ENCODE assay signal across 22 cellular contexts in the genomic region with DNA sequence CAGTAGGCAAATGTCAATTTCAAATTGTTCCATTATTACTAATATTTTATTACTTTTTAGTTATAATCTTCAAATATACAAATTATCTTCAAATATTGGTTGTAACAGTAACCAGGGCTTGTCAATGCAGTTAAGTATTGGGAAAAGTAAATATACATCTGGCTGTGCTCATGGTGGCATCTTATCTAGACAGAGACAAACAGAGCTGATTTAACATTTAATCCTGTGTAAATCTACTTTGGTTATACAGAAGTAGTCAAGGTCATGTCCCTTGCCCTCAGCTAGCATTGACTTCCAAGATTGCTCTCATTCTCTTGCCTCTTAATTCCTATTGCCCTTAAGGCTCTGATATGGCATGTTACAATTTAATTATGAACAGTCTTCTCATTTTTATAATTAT.
"Had no signal": no experiment of that assay in that cellular context is flagged by ENCODE, and none has a peak within 500 bp of the region (broad histone marks: within the 10 kb centered on the region; RNA-seq: fewer than 3 reads in every experiment).

No MANE protein-coding gene starts in this region.

- DNase-seq: natural killer cell; occipital lobe; ovary; posterior cingulate gyrus; psoas muscle; right cardiac atrium; right lobe of liver; sigmoid colon; small intestine; stimulated activated CD4-positive, alpha-beta T cell treated with anti-CD3 and anti-CD28 coated beads, Interleukin-1b, Interleukin-23, amount 100 ng/mL, for 48 hours; stimulated activated CD4-positive, alpha-beta T cell treated with anti-CD3 and anti-CD28 coated beads, Interleukin-4, amount 100 ng/mL, for 1 hour; stimulated activated CD4-positive, alpha-beta T cell treated with anti-CD3 and anti-CD28 coated beads, Interleukin-4, amount 100 ng/mL, for 4 hours; stimulated activated CD8-positive, alpha-beta memory T cell treated with anti-CD3 and anti-CD28 coated beads, Interleukin-4, amount 100 ng/mL, for 48 hours; stimulated activated naive CD4-positive, alpha-beta T cell; stimulated activated naive CD8-positive, alpha-beta T cell treated with anti-CD3 and anti-CD28 coated beads, Interleukin-15, amount 100 ng/mL, for 72 hours; stimulated activated naive CD8-positive, alpha-beta T cell treated with anti-CD3 and anti-CD28 coated beads, Interleukin-15, Interleukin-2, amounts not matched to agents 100 U/mL and 50 U/mL, for 24 hours; substantia nigra; testis; tibial artery; transverse colon; upper lobe of right lung; uterus had no signal
